In genomic region chr4:55634417-55635128, GRCh38 we compare ENCODE assay signal across 1 cellular context.
TF ChIP-seq lines count a peak whose summit lies in the region.

No MANE protein-coding gene starts in this region.

TF ChIP-seq in HEK293, 187 proteins besides CTCF, POLR2A, EP300 and RAD21 (continued from another document):
- no peak for TF ChIP-seq BCL11A (tag by site-specific recombination; IDR thresholded peaks at IDR 0.05; ENCODE audit: low read depth)
- no peak for TF ChIP-seq ZNF292 (tag by site-specific recombination; IDR thresholded peaks at IDR 0.05; ENCODE audit: borderline replicate concordance, low read depth)
- TF ChIP-seq ZNF843 (tag by site-specific recombination; IDR thresholded peaks at IDR 0.05), result no peak
- TF ChIP-seq ZBTB20 (tag by site-specific recombination; IDR thresholded peaks at IDR 0.05), result no peak
- no peak for TF ChIP-seq SALL2 (tag by site-specific recombination; IDR thresholded peaks at IDR 0.05; ENCODE audit: borderline replicate concordance)
- TF ChIP-seq ZNF670 (tag by site-specific recombination; IDR thresholded peaks at IDR 0.05; ENCODE audit: low read depth), result no peak
- TF ChIP-seq AEBP2 (tag by site-specific recombination; IDR thresholded peaks at IDR 0.05; ENCODE audit: borderline replicate concordance), result no peak
